Comparison of ENCODE assay signal across 8 cellular contexts in the genomic region with DNA sequence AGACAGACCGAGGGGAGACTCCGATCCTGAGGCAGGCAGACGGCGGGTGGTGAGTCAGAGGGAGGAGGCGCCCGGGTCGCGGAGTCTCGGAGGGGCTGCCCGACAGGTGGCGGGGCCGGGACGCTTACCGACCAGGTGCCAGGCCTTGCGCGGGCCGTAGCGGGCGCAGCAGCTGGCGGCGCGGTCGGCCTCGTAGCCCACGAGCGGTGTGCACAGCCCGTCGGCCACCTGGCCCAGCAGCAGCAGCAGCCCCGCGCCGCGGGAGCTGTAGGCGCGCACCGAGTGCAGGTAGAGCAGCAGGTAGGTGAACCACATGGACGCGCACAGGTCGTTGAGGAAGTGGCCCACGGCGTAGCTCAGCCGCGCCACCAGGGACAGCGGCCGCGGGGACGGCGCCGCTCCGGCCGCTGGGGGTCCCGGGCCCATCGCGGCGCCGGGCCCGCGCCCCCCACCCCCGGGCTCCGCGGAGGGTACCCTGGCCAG. TPM values are rescaled to one million over a fixed set of nuclear protein-coding genes. Genes with fewer than 3 reads are reported as not detected.
DNase-seq lines count a peak whose midpoint lies in the region; ATAC-seq and TF ChIP-seq lines count a peak whose summit lies in the region.

No MANE protein-coding gene starts in this region.

- H3K4me1 Mint-ChIP-seq in T-helper 17 cell, result peaks cover 29% of the 10 kb centered on the region

- TF ChIP-seq CTCF in astrocyte of the cerebellum (IDR thresholded peaks at IDR 0.05; ENCODE audit: low read depth, low read length, missing control alignments), result no peak

- ATAC-seq in HG03108 (IDR thresholded peaks at IDR 0.05; ENCODE audit: unreplicated experiment) (peak; percentile 16), T-helper 17 cell (peak; percentile 38)

- in situ Hi-C loops in astrocyte of the cerebellum (cut with HindIII; ENCODE audit: low sequenced_read_pairs), result no loop called here

- peak overlapping the region; percentile 96 for H3K27ac Mint-ChIP-seq in T-helper 17 cell

- no peaks in the 10 kb centered on the region for H3K27me3 ChIP-seq in layer of hippocampus (ENCODE audit: control insufficient read depth, insufficient read depth, low read length)

- no peaks in the 10 kb centered on the region for H3K9me3 ChIP-seq in T-helper 17 cell (ENCODE audit: control insufficient read depth, low read length, poor library complexity, severe bottlenecking)

- H3K27ac ChIP-seq in layer of hippocampus (ENCODE audit: low read depth, low read length), result peak overlapping the region; percentile 8

- peak overlapping the region; percentile 69 for H3K4me3 ChIP-seq in astrocyte of the cerebellum (ENCODE audit: low read depth, low read length)

- no peaks in the 10 kb centered on the region for H3K27me3 Mint-ChIP-seq in T-helper 17 cell

- peak overlapping the region; percentile 98 for H3K4me3 Mint-ChIP-seq in T-helper 17 cell

- H3K36me3 Mint-ChIP-seq in T-helper 17 cell (ENCODE audit: low read depth), result no peaks in the 10 kb centered on the region

- peak; percentile 31 to 73 (median 66) for DNase-seq in NCI-H1417 (lab: John Stamatoyannopoulos, UW)
- no peak for DNase-seq in NCI-H1417 treated with DMSO at 0.1 percent for 48 hours (lab: John Stamatoyannopoulos, UW)
- DNase-seq in T-helper 17 cell, result peak; percentile 44 to 68 (median 55)
- DNase-seq in astrocyte of the cerebellum (ENCODE audit: low read depth), result no peak
- peak; percentile 40 to 64 (median 51) for DNase-seq in stimulated activated CD4-positive, alpha-beta T cell treated with anti-CD3 and anti-CD28 coated beads, TNF-alpha, amount 100 ng/mL, for 24 hours (ENCODE audit: low read depth in 3 of 3)
- no peak for DNase-seq in NCI-H524 treated with DMSO at 0.1 percent for 48 hours (lab: John Stamatoyannopoulos, UW)

RNA-seq across cellular contexts. Expression of a gene that starts 0.4 kb away (rescaled TPM):
- total RNA-seq in T-helper 17 cell, result 10 to 100 TPM; 58.1 to 62.0 TPM

RNA-seq across cellular contexts. Expression of a gene that starts 15.7 kb away (rescaled TPM):
- 10 to 100 TPM; 34.0 to 36.7 TPM for total RNA-seq in T-helper 17 cell

RNA-seq across cellular contexts. Expression of a gene that starts 18.0 kb away (rescaled TPM):
- total RNA-seq in T-helper 17 cell, result 1 to 10 TPM; 5.0 to 8.4 TPM

RNA-seq across cellular contexts. Expression of a gene that starts 28.3 kb away (rescaled TPM):
- 1 to 10 TPM in 1 of 2 donors, under 1 TPM in 1; 0.42 to 3.3 TPM for total RNA-seq in T-helper 17 cell

RNA-seq across cellular contexts. Expression of a gene that starts 49.7 kb away (rescaled TPM):
- total RNA-seq in T-helper 17 cell, result 10 to 100 TPM in 1 of 2 donors, 1 to 10 TPM in 1; 1.0 to 10.4 TPM

Comparison
In these comparisons a context has a peak if more than half of its experiments do, and no peak if none do; other contexts are left out.
1. DNase-seq: peak in NCI-H1417 (3 of 3), T-helper 17 cell (3 of 3) and stimulated activated CD4-positive, alpha-beta T cell treated with anti-CD3 and anti-CD28 coated beads, TNF-alpha, amount 100 ng/mL, for 24 hours (3 of 3); none in NCI-H1417 treated with DMSO at 0.1 percent for 48 hours (single experiment), astrocyte of the cerebellum (single experiment) and NCI-H524 treated with DMSO at 0.1 percent for 48 hours (single experiment).